15 cellular contexts compared by ENCODE assay signal in the genomic region with DNA sequence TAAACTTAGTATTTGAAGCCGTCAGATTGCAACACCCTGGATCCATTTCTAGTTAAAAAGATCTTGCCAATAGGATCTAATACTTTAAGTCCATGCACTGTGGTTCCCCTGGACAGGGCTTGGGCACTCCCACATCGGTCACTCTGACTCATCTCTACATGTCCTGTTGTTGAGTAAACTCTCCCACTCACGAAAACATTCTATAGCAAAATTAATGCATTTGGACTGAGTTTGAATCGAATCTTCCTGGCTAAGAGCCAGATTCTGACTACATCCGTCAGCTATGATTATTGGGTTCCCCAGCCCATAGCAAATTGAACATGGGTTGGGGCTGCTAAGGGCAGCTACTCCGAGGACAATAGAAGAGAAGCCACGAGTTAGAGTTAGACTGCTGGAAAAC.
DNase-seq lines count a peak whose midpoint lies in the region; ATAC-seq and TF ChIP-seq lines count a peak whose summit lies in the region.
"Had no signal": no experiment of that assay in that cellular context is flagged by ENCODE, and none has a peak within 500 bp of the region (broad histone marks: within the 10 kb centered on the region; RNA-seq: fewer than 3 reads in every experiment).

No MANE protein-coding gene starts in this region.

- no peak for TF ChIP-seq EP300 in esophagus muscularis mucosa (IDR thresholded peaks at IDR 0.05)

- H3K27ac ChIP-seq in esophagus squamous epithelium (no peak overlapping the region), esophagus muscularis mucosa (replicated peaks in 1 of 4) (no peak overlapping the region)
- H3K27ac ChIP-seq: SK-N-MC had no signal

- DNase-seq in GM04503 (ENCODE audit: low read depth): peak; percentile 71
- DNase-seq in epithelial cell of esophagus (ENCODE audit: low read depth): peak; percentile 69
- no peak for DNase-seq in omental fat pad (ENCODE audit: low spot score)
- no peak for DNase-seq in esophagus squamous epithelium (lab: John Stamatoyannopoulos, UW)
- DNase-seq in NCI-H1092 treated with DMSO at 0.1 percent for 48 hours (lab: John Stamatoyannopoulos, UW): no peak
- DNase-seq in esophagus muscularis mucosa (ENCODE audit: extremely low spot score): no peak
- no peak for DNase-seq in activated CD8-positive, alpha-beta memory T cell treated with anti-CD3 and anti-CD28 coated beads, Interleukin-2, amount 10 ng/mL, durations not matched to agents 7 days and 5 days
- DNase-seq: activated CD4-positive, alpha-beta T cell treated with anti-CD3 and anti-CD28 coated beads, Interleukin-2, amount 10 ng/mL, durations not matched to agents 7 days and 5 days; activated naive CD4-positive, alpha-beta T cell; DMS79; NCI-H524; stimulated activated CD4-positive, alpha-beta T cell treated with anti-CD3 and anti-CD28 coated beads, Interleukin-12 subunit alpha, Interleukin-12 subunit beta, amount 100 ng/mL, for 4 hours; stimulated activated CD8-positive, alpha-beta memory T cell treated with anti-CD3 and anti-CD28 coated beads, Interleukin-4, amount 100 ng/mL, for 48 hours had no signal

- H3K36me3 Mint-ChIP-seq in activated CD8-positive, alpha-beta memory T cell treated with anti-CD3 and anti-CD28 coated beads, Interleukin-2, amount 10 ng/mL, durations not matched to agents 7 days and 5 days: no peaks in the 10 kb centered on the region

- H3K36me3 ChIP-seq in esophagus squamous epithelium (peaks cover 0 to 9% (median 0%) of the 10 kb centered on the region in 3 donors), esophagus muscularis mucosa (no peaks in the 10 kb centered on the region)

- no peaks in the 10 kb centered on the region for H3K4me1 Mint-ChIP-seq in activated CD8-positive, alpha-beta memory T cell treated with anti-CD3 and anti-CD28 coated beads, Interleukin-2, amount 10 ng/mL, durations not matched to agents 7 days and 5 days
- H3K4me1 Mint-ChIP-seq: activated CD4-positive, alpha-beta T cell treated with anti-CD3 and anti-CD28 coated beads, Interleukin-2, amount 10 ng/mL, durations not matched to agents 7 days and 5 days had no signal

- peak; percentile 68 for ATAC-seq in omental fat pad (ENCODE audit: low FRiP score)
- ATAC-seq in activated CD8-positive, alpha-beta memory T cell treated with anti-CD3 and anti-CD28 coated beads, Interleukin-2, amount 10 ng/mL, durations not matched to agents 7 days and 5 days: no peak

- H3K27ac Mint-ChIP-seq in activated CD8-positive, alpha-beta memory T cell treated with anti-CD3 and anti-CD28 coated beads, Interleukin-2, amount 10 ng/mL, durations not matched to agents 7 days and 5 days: no peak overlapping the region
- H3K27ac Mint-ChIP-seq: activated CD4-positive, alpha-beta T cell treated with anti-CD3 and anti-CD28 coated beads, Interleukin-2, amount 10 ng/mL, durations not matched to agents 7 days and 5 days had no signal

- TF ChIP-seq POLR2A in esophagus squamous epithelium (IDR thresholded peaks at IDR 0.05): no peak
- TF ChIP-seq POLR2A in esophagus muscularis mucosa (IDR thresholded peaks at IDR 0.05; ENCODE audit: low read depth): no peak

- H3K9me3 Mint-ChIP-seq in activated CD8-positive, alpha-beta memory T cell treated with anti-CD3 and anti-CD28 coated beads, Interleukin-2, amount 10 ng/mL, durations not matched to agents 7 days and 5 days (ENCODE audit: low read depth): no peaks in the 10 kb centered on the region
- H3K9me3 Mint-ChIP-seq: activated CD4-positive, alpha-beta T cell treated with anti-CD3 and anti-CD28 coated beads, Interleukin-2, amount 10 ng/mL, durations not matched to agents 7 days and 5 days had no signal

- CTCF ChIA-PET in activated CD8-positive, alpha-beta memory T cell treated with anti-CD3 and anti-CD28 coated beads, Interleukin-2, amount 10 ng/mL, durations not matched to agents 7 days and 5 days (lab: Charles Lee): no interaction called here

- H3K9me3 ChIP-seq in esophagus squamous epithelium (no peaks in the 10 kb centered on the region), esophagus muscularis mucosa (no peaks in the 10 kb centered on the region)

- H3K27me3 ChIP-seq in esophagus squamous epithelium (no peaks in the 10 kb centered on the region), esophagus muscularis mucosa (no peaks in the 10 kb centered on the region)

- no peak overlapping the region for H3K4me3 Mint-ChIP-seq in activated CD8-positive, alpha-beta memory T cell treated with anti-CD3 and anti-CD28 coated beads, Interleukin-2, amount 10 ng/mL, durations not matched to agents 7 days and 5 days
- H3K4me3 Mint-ChIP-seq: activated CD4-positive, alpha-beta T cell treated with anti-CD3 and anti-CD28 coated beads, Interleukin-2, amount 10 ng/mL, durations not matched to agents 7 days and 5 days had no signal

- no peak for TF ChIP-seq CTCF in epithelial cell of esophagus (IDR thresholded peaks at IDR 0.05; ENCODE audit: insufficient read depth, low read depth, low read length, missing control alignments)
- TF ChIP-seq CTCF in omental fat pad (IDR thresholded peaks at IDR 0.05): no peak
- no peak for TF ChIP-seq CTCF in esophagus squamous epithelium (IDR thresholded peaks at IDR 0.05)
- TF ChIP-seq CTCF in esophagus muscularis mucosa (IDR thresholded peaks at IDR 0.05): no peak

- intact Hi-C loops in esophagus squamous epithelium (cut with DNase I) (no loop called here), esophagus muscularis mucosa (cut with DNase I) (no loop called here)

- no peaks in the 10 kb centered on the region for H3K27me3 Mint-ChIP-seq in activated CD8-positive, alpha-beta memory T cell treated with anti-CD3 and anti-CD28 coated beads, Interleukin-2, amount 10 ng/mL, durations not matched to agents 7 days and 5 days
- H3K27me3 Mint-ChIP-seq: activated CD4-positive, alpha-beta T cell treated with anti-CD3 and anti-CD28 coated beads, Interleukin-2, amount 10 ng/mL, durations not matched to agents 7 days and 5 days had no signal

- H3K4me3 ChIP-seq in epithelial cell of esophagus (ENCODE audit: low read length): no peak overlapping the region
- H3K4me3 ChIP-seq in esophagus squamous epithelium: no peak overlapping the region
- no peak overlapping the region for H3K4me3 ChIP-seq in esophagus muscularis mucosa
- H3K4me3 ChIP-seq: SK-N-MC had no signal

- WGBS in esophagus squamous epithelium, 2 donors: 41 to 55% methylated on average over 7 of the region's 7 CpGs
- 67% methylated on average over 7 of the region's 7 CpGs for WGBS in esophagus muscularis mucosa

- H3K4me1 ChIP-seq in esophagus squamous epithelium (peaks cover 0 to 16% (median 0%) of the 10 kb centered on the region in 3 donors), esophagus muscularis mucosa (no peaks in the 10 kb centered on the region)

TF ChIP-seq in PFSK-1, 5 proteins besides CTCF, POLR2A, EP300 and RAD21:
- TF ChIP-seq FOXP2 (optimal IDR thresholded peaks at IDR 0.05; ENCODE audit: borderline replicate concordance, extremely low read depth, extremely low read length, insufficient read depth): peak; percentile 59
- 0 out of 2 replicates have a peak, but pooled peaks have one; percentile 14 for TF ChIP-seq SIN3A (IDR thresholded peaks at IDR 0.05; ENCODE audit: borderline replicate concordance, insufficient read depth, low read length)
- 0 out of 4 replicates have a peak, but pooled peaks of 1 of the 2 experiments have one; percentile 19 for TF ChIP-seq REST (IDR thresholded peaks at IDR 0.05; ENCODE audit: insufficient read depth in 1 of 2, low read depth in 2 of 2, low read length in 2 of 2)
- TF ChIP-seq POLR2AphosphoS5 (IDR thresholded peaks at IDR 0.05; ENCODE audit: low read depth, low read length): no peak
- TF ChIP-seq TAF1 (IDR thresholded peaks at IDR 0.05; ENCODE audit: borderline replicate concordance, insufficient read depth, low read length): no peak

Comparison
In these comparisons a context has a peak if more than half of its experiments do, and no peak if none do; other contexts are left out.
1. DNase-seq: peak in GM04503 (single experiment) and epithelial cell of esophagus (single experiment); none in omental fat pad (single experiment), esophagus squamous epithelium (single experiment), NCI-H1092 treated with DMSO at 0.1 percent for 48 hours (single experiment), esophagus muscularis mucosa (single experiment) and activated CD8-positive, alpha-beta memory T cell treated with anti-CD3 and anti-CD28 coated beads, Interleukin-2, amount 10 ng/mL, durations not matched to agents 7 days and 5 days (single experiment).